In the genomic region with DNA sequence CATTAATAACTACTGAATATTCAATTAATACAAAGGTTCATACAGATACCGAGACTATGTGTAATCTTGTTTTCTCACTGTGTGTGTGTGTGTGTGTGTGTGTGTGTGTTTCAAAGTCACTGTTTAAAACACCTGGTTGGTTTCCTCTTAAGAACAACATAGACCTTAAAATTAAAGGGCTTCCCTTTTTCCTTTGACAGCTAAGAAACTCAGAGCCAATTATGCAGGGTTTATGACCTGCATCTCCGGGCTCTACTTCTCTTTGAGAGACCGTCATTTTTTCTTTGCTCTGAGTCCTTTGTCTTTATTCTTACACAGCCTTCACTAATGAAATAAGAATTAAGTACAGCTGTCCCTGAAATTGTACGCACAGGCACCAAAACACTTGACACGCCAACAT, we compare ENCODE assay signal across 20 cellular contexts.
A peak's percentile ranks its signal among the peaks of the same experiment; 100 is the strongest.
DNase-seq lines count a peak whose midpoint lies in the region; ATAC-seq and TF ChIP-seq lines count a peak whose summit lies in the region.
"Had no signal": no experiment of that assay in that cellular context is flagged by ENCODE, and none has a peak within 500 bp of the region (broad histone marks: within the 10 kb centered on the region; RNA-seq: fewer than 3 reads in every experiment).

No MANE protein-coding gene starts in this region.

- H3K4me3 Mint-ChIP-seq in memory B cell = no peak overlapping the region
- H3K4me3 Mint-ChIP-seq: activated CD4-positive, alpha-beta T cell treated with anti-CD3 and anti-CD28 coated beads, Interleukin-2, amount 10 ng/mL, durations not matched to agents 7 days and 5 days had no signal

- H3K9me3 ChIP-seq in stomach = peaks cover 0 to 4% (median 2%) of the 10 kb centered on the region in 4 donors

- no peak for TF ChIP-seq POLR2A in stomach (IDR thresholded peaks at IDR 0.05)

- peak; percentile 14 for DNase-seq in cardiac septum (ENCODE audit: low spot score)
- no peak for DNase-seq in left cardiac atrium
- peak; percentile 17 for DNase-seq in NCI-H69 (lab: John Stamatoyannopoulos, UW)
- no peak for DNase-seq in memory B cell (ENCODE audit: low spot score in 2 of 2)
- peak; percentile 13 for DNase-seq in stomach
- DNase-seq in AG08395 (ENCODE audit: low spot score) = no peak
- no peak for DNase-seq in caudate nucleus (lab: John Stamatoyannopoulos, UW)
- DNase-seq: activated CD4-positive, alpha-beta T cell treated with anti-CD3 and anti-CD28 coated beads, Interleukin-2, amount 10 ng/mL, durations not matched to agents 7 days and 5 days; C1 segment of cervical spinal cord; mammary epithelial cell; MM.1S; NCI-H187; NCI-H774; PC-3; SHP77 treated with DMSO at 0.1 percent for 48 hours had no signal

- no peak overlapping the region for H3K27ac Mint-ChIP-seq in memory B cell
- H3K27ac Mint-ChIP-seq: activated CD4-positive, alpha-beta T cell treated with anti-CD3 and anti-CD28 coated beads, Interleukin-2, amount 10 ng/mL, durations not matched to agents 7 days and 5 days; activated naive CD4-positive, alpha-beta T cell treated with anti-CD3 and anti-CD28 coated beads, Interleukin-2, amount 50 U/mL, for 72 hours; IgD-negative memory B cell had no signal

- H3K9me3 Mint-ChIP-seq in memory B cell = peaks cover 7% of the 10 kb centered on the region

- H3K27ac ChIP-seq in stomach = no peak overlapping the region
- no peak overlapping the region for H3K27ac ChIP-seq in caudate nucleus (ENCODE audit: low read depth, low read length)
- H3K27ac ChIP-seq: esophagus muscularis mucosa had no signal

- WGBS in stomach, 5 donors = 74 to 84% (median 77%) methylated on average over 5 of the region's 5 CpGs

- no peak overlapping the region for H3K4me3 ChIP-seq in stomach
- H3K4me3 ChIP-seq: esophagus muscularis mucosa had no signal

- H3K27me3 Mint-ChIP-seq in memory B cell = peaks cover 16% of the 10 kb centered on the region
- H3K27me3 Mint-ChIP-seq: activated CD4-positive, alpha-beta T cell treated with anti-CD3 and anti-CD28 coated beads, Interleukin-2, amount 10 ng/mL, durations not matched to agents 7 days and 5 days; T-cell had no signal

- TF ChIP-seq CTCF in stomach (IDR thresholded peaks at IDR 0.05) = no peak

- peaks cover 11% of the 10 kb centered on the region for H3K36me3 Mint-ChIP-seq in memory B cell
- H3K36me3 Mint-ChIP-seq: IgD-negative memory B cell had no signal

- ATAC-seq in left cardiac atrium = no peak
- peak; percentile 36 for ATAC-seq in memory B cell (ENCODE audit: low read depth)
- ATAC-seq in HG03442 (IDR thresholded peaks at IDR 0.05; ENCODE audit: unreplicated experiment) = no peak
- ATAC-seq: activated naive CD4-positive, alpha-beta T cell treated with anti-CD3 and anti-CD28 coated beads, Interleukin-2, amount 50 U/mL, for 72 hours; PC-3 had no signal

- H3K4me1 Mint-ChIP-seq in memory B cell = peaks cover 38% of the 10 kb centered on the region

- no peaks in the 10 kb centered on the region for H3K27me3 ChIP-seq in stomach
- H3K27me3 ChIP-seq: esophagus muscularis mucosa had no signal

- intact Hi-C loops in cardiac septum (cut with DNase I) (no loop called here), left cardiac atrium (cut with DNase I) (no loop called here), stomach (cut with DNase I; ENCODE audit: low total_unique reads) (no loop called here)

- no peaks in the 10 kb centered on the region for H3K36me3 ChIP-seq in stomach
- H3K36me3 ChIP-seq: esophagus muscularis mucosa had no signal

- no peak for TF ChIP-seq EP300 in stomach (IDR thresholded peaks at IDR 0.05)

- peaks cover 3 to 63% (median 37%) of the 10 kb centered on the region in 4 donors for H3K4me1 ChIP-seq in stomach

Comparison
In these comparisons a context has a peak if more than half of its experiments do, and no peak if none do; other contexts are left out.
1. DNase-seq: peak in cardiac septum (single experiment), NCI-H69 (single experiment) and stomach (single experiment); none in left cardiac atrium (single experiment), memory B cell (0 of 2), AG08395 (single experiment) and caudate nucleus (0 of 61).